ENCODE assay signal across 1 cellular context in the genomic region with DNA sequence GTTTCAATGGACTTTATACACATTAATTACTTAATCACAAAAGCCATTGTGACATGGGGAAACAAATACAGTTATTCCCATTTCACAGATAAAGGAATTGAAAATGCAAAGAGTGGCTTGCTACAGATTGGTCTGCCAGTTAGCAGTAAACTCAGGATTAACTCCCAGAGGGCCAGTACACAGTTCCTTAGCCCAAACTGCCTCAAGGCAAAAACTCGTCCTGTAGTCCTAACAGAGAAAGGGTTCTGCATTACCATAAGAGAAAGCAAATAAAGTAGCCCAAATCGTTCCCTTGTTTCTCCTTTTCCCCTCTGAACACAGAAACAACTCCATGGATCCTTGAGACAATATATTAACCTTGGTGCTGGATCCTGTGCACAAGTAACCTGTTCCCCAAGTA.
TF ChIP-seq lines count a peak whose summit lies in the region.

No MANE protein-coding gene starts in this region.

TF ChIP-seq in WTC11, 78 proteins besides CTCF, POLR2A, EP300 and RAD21 (continued from another document):
- TF ChIP-seq FOXP4 (CRISPR knock-in tag; IDR thresholded peaks at IDR 0.05) (no peak), NFATC4 (CRISPR knock-in tag; IDR thresholded peaks at IDR 0.05) (no peak), NR3C1 (CRISPR knock-in tag; conservative IDR thresholded peaks at IDR 0.05; ENCODE audit: low read depth) (no peak), SMAD3 (CRISPR knock-in tag; IDR thresholded peaks at IDR 0.05; ENCODE audit: borderline replicate concordance) (no peak)
TF ChIP-seq in WTC11: peak in this region for 0.
